20 cellular contexts compared by ENCODE assay signal in the genomic region with DNA sequence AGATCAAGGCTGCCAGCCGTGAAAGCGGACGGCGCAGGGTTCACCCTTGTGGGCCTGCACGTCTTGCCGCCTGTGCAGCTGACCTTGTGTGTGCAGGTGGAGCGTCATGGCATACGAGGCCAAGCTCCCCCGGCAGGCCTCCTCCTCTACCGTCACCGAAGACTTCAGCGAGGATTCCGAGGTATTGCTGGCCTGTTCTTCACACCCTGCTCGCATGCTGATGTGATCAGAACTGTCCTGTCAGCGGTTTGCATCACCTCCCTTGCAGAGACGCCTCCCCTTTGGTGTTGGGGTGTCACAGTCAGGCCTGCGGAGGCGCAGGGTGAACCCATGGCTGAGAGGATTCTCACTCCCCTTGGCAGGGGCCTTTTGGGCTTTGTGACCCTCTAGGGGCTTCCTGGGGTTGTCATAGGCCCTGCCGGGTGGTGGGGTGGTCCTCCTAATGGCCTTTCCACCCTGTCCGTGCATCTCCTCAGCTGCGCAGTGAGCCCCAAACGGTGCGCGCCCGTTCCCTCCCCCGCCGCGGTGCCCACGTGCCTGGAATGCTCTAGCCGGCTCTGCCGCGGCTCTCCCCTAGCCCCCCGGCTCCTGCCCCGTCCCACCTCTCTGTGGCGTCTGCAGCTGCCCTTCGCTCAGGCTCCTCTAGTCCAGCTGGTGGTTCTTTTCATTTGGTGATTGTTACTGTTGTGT.
DNase-seq lines count a peak whose midpoint lies in the region; ATAC-seq, FAIRE-seq and TF ChIP-seq lines count a peak whose summit lies in the region.
"Had no signal": no experiment of that assay in that cellular context is flagged by ENCODE, and none has a peak within 500 bp of the region (broad histone marks: within the 10 kb centered on the region; RNA-seq: fewer than 3 reads in every experiment).

No MANE protein-coding gene starts in this region.

- no peak for TF ChIP-seq EP300 in HepG2 (IDR thresholded peaks at IDR 0.05; ENCODE audit: low read depth in 2 of 2, low read length in 2 of 2)
- no peak for TF ChIP-seq EP300 in HepG2 (CRISPR knock-in tag; IDR thresholded peaks at IDR 0.05; ENCODE audit: borderline replicate concordance)

- no peaks in the 10 kb centered on the region for H3K79me2 ChIP-seq in HepG2 (ENCODE audit: insufficient read depth, low read length)

- BruUV-seq in HepG2 (replicated peaks; lab: Mats Ljungman, UMichigan): no TSS peak

- no peak overlapping the region for H3K27ac Mint-ChIP-seq in activated CD4-positive, alpha-beta memory T cell treated with anti-CD3 and anti-CD28 coated beads, Interleukin-2, amount 10 ng/mL, durations not matched to agents 7 days and 5 days

- no peak overlapping the region for H3K4me2 ChIP-seq in HepG2 (ENCODE audit: low read depth, low read length)

- no peak for TF ChIP-seq POLR2A in HepG2 (IDR thresholded peaks at IDR 0.05; ENCODE audit: insufficient read depth in 1 of 2, low read depth in 2 of 2, low read length in 2 of 2)

- H3K36me3 ChIP-seq in WERI-Rb-1 (peaks cover 11% of the 10 kb centered on the region), HepG2 (replicated peaks in 1 of 2; ENCODE audit: control insufficient read depth in 1 of 2, insufficient read depth in 2 of 2, low read length in 2 of 2) (peaks cover 49 to 77% of the 10 kb centered on the region in 2 experiments), psoas muscle (ENCODE audit: insufficient read depth in 1 of 2, low read depth in 1 of 2) (peaks cover 12 to 100% of the 10 kb centered on the region in 2 donors)

- peaks cover 14% of the 10 kb centered on the region for H3K4me1 Mint-ChIP-seq in activated CD4-positive, alpha-beta memory T cell treated with anti-CD3 and anti-CD28 coated beads, Interleukin-2, amount 10 ng/mL, durations not matched to agents 7 days and 5 days

- no peak for TF ChIP-seq RAD21 in HepG2 (CRISPR knock-in tag; IDR thresholded peaks at IDR 0.05)

- H3K9ac ChIP-seq in HepG2 (ENCODE audit: insufficient read depth, low read depth, low read length): no peak overlapping the region

- peak; percentile 54 for DNase-seq in activated effector memory CD4-positive, alpha-beta T cell treated with anti-CD3 and anti-CD28 coated beads, Interleukin-2, amount 50 U/mL, for 16 hours
- DNase-seq in activated effector memory CD4-positive, alpha-beta T cell treated with Interleukin-2 at 50 U/mL for 16 hours: no peak
- DNase-seq in WERI-Rb-1: no peak
- DNase-seq in HepG2 (ENCODE audit: low spot score): no peak
- peak; percentile 13 to 43 for DNase-seq in psoas muscle
- no peak for DNase-seq in Kasumi-1 (lab: John Stamatoyannopoulos, UW)
- no peak for DNase-seq in activated CD4-positive, alpha-beta memory T cell treated with anti-CD3 and anti-CD28 coated beads, Interleukin-2, amount 10 ng/mL, durations not matched to agents 7 days and 5 days
- DNase-seq: COR-L47; DMS79; effector memory CD8-positive, alpha-beta T cell; KG1; midbrain; NCI-H1436 treated with DMSO at 0.1 percent for 48 hours; NCI-H2171 treated with DMSO at 0.1 percent for 48 hours; NCI-H526 had no signal

- no peaks in the 10 kb centered on the region for H3K9me3 Mint-ChIP-seq in activated CD4-positive, alpha-beta memory T cell treated with anti-CD3 and anti-CD28 coated beads, Interleukin-2, amount 10 ng/mL, durations not matched to agents 7 days and 5 days
- H3K9me3 Mint-ChIP-seq: effector memory CD8-positive, alpha-beta T cell had no signal

- H3K4me3 ChIP-seq in WERI-Rb-1 (ENCODE audit: low read depth, low read length) (no peak overlapping the region), HepG2 (replicated peaks in 1 of 3; ENCODE audit: insufficient read depth in 1 of 3, low read depth in 2 of 3, low read length in 3 of 3) (no peak overlapping the region), psoas muscle (no peak overlapping the region)

- peaks cover 53% of the 10 kb centered on the region for H3K36me3 Mint-ChIP-seq in activated CD4-positive, alpha-beta memory T cell treated with anti-CD3 and anti-CD28 coated beads, Interleukin-2, amount 10 ng/mL, durations not matched to agents 7 days and 5 days (ENCODE audit: low read depth)

- H3K9me3 ChIP-seq in WERI-Rb-1 (ENCODE audit: severe bottlenecking): no peaks in the 10 kb centered on the region
- H3K9me3 ChIP-seq in HepG2 (ENCODE audit: low read length): no peaks in the 10 kb centered on the region
- H3K9me3 ChIP-seq in psoas muscle: no peaks in the 10 kb centered on the region

- H3K27me3 ChIP-seq in WERI-Rb-1 (ENCODE audit: insufficient read depth, low read depth, severe bottlenecking) (no peaks in the 10 kb centered on the region), HepG2 (ENCODE audit: control insufficient read depth in 1 of 2, insufficient read depth in 2 of 2, low read length in 2 of 2) (no peaks in the 10 kb centered on the region), psoas muscle (ENCODE audit: insufficient read depth in 3 of 3, low read length in 2 of 3) (no peaks in the 10 kb centered on the region)

- WGBS in HepG2 (ENCODE audit: low lambda C conversion rate): 96% methylated on average over 36 of the region's 36 CpGs
- WGBS in psoas muscle, 3 donors: 88 to 91% (median 90%) methylated on average over 33 to 36 of the region's 36 CpGs

- ATAC-seq in HepG2: no peak
- no peak for ATAC-seq in psoas muscle
- ATAC-seq in HG03442 (IDR thresholded peaks at IDR 0.05; ENCODE audit: unreplicated experiment): no peak
- ATAC-seq: effector memory CD8-positive, alpha-beta T cell; HCT116; left colon had no signal

- H3K4me1 ChIP-seq in HepG2 (ENCODE audit: insufficient read depth, low read length): peaks cover 10% of the 10 kb centered on the region
- H3K4me1 ChIP-seq in psoas muscle: peaks cover 9% of the 10 kb centered on the region

- CTCF ChIA-PET in HepG2 (lab: Yijun Ruan, JAX; ENCODE audit: low intra/inter-chr PET ratio, low total read pairs): no interaction called here
- CTCF ChIA-PET in activated CD4-positive, alpha-beta memory T cell treated with anti-CD3 and anti-CD28 coated beads, Interleukin-2, amount 10 ng/mL, durations not matched to agents 7 days and 5 days (lab: Charles Lee): interaction anchor here (0.6 to 11.6 kb wide), 3 partner anchors 25 to 408 kb away, joined by 4 to 295 read pairs (median 4); no protein-coding TSS in a partner anchor

- in situ Hi-C loops in HepG2 (cut with HindIII; ENCODE audit: extremely low pct_ligation_motif_present, low pct_unique_long_range_greater_than_20kb): no loop called here

- FAIRE-seq in HepG2 (lab: Jason Lieb, UNC): no peak
- FAIRE-seq: A204.1, colon had no signal

- peaks cover 3% of the 10 kb centered on the region; the same call in 1 of the 2 replicates for H4K20me1 ChIP-seq in HepG2 (ENCODE audit: insufficient read depth, low read length)

- POLR2A ChIA-PET in HepG2 (lab: Yijun Ruan, JAX): no interaction called here
- POLR2A ChIA-PET in activated CD4-positive, alpha-beta memory T cell treated with anti-CD3 and anti-CD28 coated beads, Interleukin-2, amount 10 ng/mL, durations not matched to agents 7 days and 5 days (lab: Charles Lee): no interaction called here

- no peak overlapping the region for H3K4me3 Mint-ChIP-seq in activated CD4-positive, alpha-beta memory T cell treated with anti-CD3 and anti-CD28 coated beads, Interleukin-2, amount 10 ng/mL, durations not matched to agents 7 days and 5 days
- H3K4me3 Mint-ChIP-seq: effector memory CD8-positive, alpha-beta T cell had no signal

- H3K27ac ChIP-seq in WERI-Rb-1: peak overlapping the region; percentile 57
- H3K27ac ChIP-seq in HepG2 (ENCODE audit: extremely low read length, insufficient read depth, low read length): no peak overlapping the region
- H3K27ac ChIP-seq in psoas muscle: no peak overlapping the region

- intact Hi-C loops in HepG2 (cut with micrococcal nuclease; ENCODE audit: unreplicated experiment) (loop anchor here (5.0 to 10.0 kb wide), 3 partner anchors 92 to 388 kb away; a partner anchor contains a TSS), psoas muscle (cut with DNase I) (no loop called here)

- TF ChIP-seq CTCF in WERI-Rb-1 (IDR thresholded peaks at IDR 0.05; ENCODE audit: low read depth, low read length): no peak
- TF ChIP-seq CTCF in HepG2 (CRISPR knock-in tag; IDR thresholded peaks at IDR 0.05): no peak
- no peak for TF ChIP-seq CTCF in psoas muscle (IDR thresholded peaks at IDR 0.05)

- H2AFZ ChIP-seq in HepG2 (ENCODE audit: low read length): no peak overlapping the region

- no peaks in the 10 kb centered on the region for H3K27me3 Mint-ChIP-seq in activated CD4-positive, alpha-beta memory T cell treated with anti-CD3 and anti-CD28 coated beads, Interleukin-2, amount 10 ng/mL, durations not matched to agents 7 days and 5 days
- H3K27me3 Mint-ChIP-seq: effector memory CD8-positive, alpha-beta T cell had no signal

TF ChIP-seq in HepG2, 621 proteins besides CTCF, POLR2A, EP300 and RAD21:
- TF ChIP-seq POLR2AphosphoS2 (IDR thresholded peaks at IDR 0.05; ENCODE audit: low read depth, low read length) (no peak), MAFK (conservative IDR thresholded peaks at IDR 0.05 in 1 of 2, IDR thresholded peaks at IDR 0.05 in 1 of 2; ENCODE audit: low read length in 2 of 2) (peak; percentile 90 to 92), MAFF (IDR thresholded peaks at IDR 0.05; ENCODE audit: low read depth, low read length) (peak; percentile 85)

Comparison
In these comparisons a context has a peak if more than half of its experiments do, and no peak if none do; other contexts are left out.
1. DNase-seq: peak in activated effector memory CD4-positive, alpha-beta T cell treated with anti-CD3 and anti-CD28 coated beads, Interleukin-2, amount 50 U/mL, for 16 hours (single experiment) and psoas muscle (2 of 2); none in activated effector memory CD4-positive, alpha-beta T cell treated with Interleukin-2 at 50 U/mL for 16 hours (single experiment), WERI-Rb-1 (single experiment), HepG2 (single experiment), Kasumi-1 (0 of 2) and activated CD4-positive, alpha-beta memory T cell treated with anti-CD3 and anti-CD28 coated beads, Interleukin-2, amount 10 ng/mL, durations not matched to agents 7 days and 5 days (single experiment).